In the genomic region with DNA sequence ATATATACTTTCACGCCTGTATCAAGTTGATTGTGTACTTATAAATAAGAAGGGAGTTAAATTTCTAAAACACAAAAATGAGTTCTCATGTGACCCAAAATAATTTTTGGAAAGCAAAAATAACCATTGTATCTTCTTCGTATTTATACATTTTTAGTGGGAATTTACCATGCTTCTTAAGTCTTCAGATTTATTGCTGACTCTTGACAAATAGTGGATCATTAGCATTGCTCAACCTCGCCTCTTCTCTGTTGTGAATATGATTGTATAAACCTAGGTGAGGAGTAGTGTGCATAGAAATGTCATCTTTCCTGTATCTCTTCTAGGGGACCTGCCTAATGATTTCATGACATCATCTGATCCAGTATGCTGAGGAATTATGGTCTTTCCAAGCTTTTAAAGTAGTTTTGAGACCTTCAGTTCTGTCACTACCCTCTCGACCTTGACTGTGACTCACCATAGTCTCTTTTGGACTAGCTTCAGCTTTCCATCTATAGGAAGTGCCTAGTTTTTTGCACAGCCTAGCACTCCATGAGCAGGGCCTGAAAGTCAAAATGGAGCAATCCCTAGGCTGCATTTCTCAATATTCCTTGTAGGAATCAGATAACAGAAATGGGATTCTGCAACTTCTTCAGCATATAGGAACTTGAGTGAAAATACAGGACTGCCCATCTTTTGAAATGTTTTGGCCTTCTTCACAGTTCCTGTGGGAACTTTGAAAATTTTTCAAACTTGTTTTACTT, we compare ENCODE assay signal across 13 cellular contexts.
"Had no signal": no experiment of that assay in that cellular context is flagged by ENCODE, and none has a peak within 500 bp of the region (broad histone marks: within the 10 kb centered on the region; RNA-seq: fewer than 3 reads in every experiment).

No MANE protein-coding gene starts in this region.

- H3K27me3 ChIP-seq: adrenal gland had no signal

- H3K4me1 ChIP-seq: adrenal gland, psoas muscle had no signal

- H3K4me3 ChIP-seq: adrenal gland, psoas muscle, thoracic aorta had no signal

- H3K9me3 ChIP-seq: adrenal gland, psoas muscle, thoracic aorta had no signal

- H3K27ac ChIP-seq: adrenal gland, psoas muscle, thoracic aorta had no signal

- H3K36me3 ChIP-seq: adrenal gland, thoracic aorta had no signal

- ATAC-seq: esophagus mucosa; psoas muscle; sciatic nerve; stimulated activated naive CD8-positive, alpha-beta T cell treated with anti-CD3 and anti-CD28 coated beads, Interleukin-15, amount 100 ng/mL, for 72 hours had no signal

- DNase-seq: activated B cell treated with CpG ODN at 0.5 μM for 24 hours; activated CD4-positive, alpha-beta T cell treated with anti-CD3 and anti-CD28 coated beads, Interleukin-2, amount 10 ng/mL, durations not matched to agents 24 days and 14 days; activated CD8-positive, alpha-beta memory T cell treated with anti-CD3 and anti-CD28 coated beads for 24 hours; activated naive CD4-positive, alpha-beta T cell treated with Interleukin-2 at 50 U/mL for 16 hours; cerebellar nuclear complex; kidney glomerular epithelial cell; psoas muscle; stimulated activated CD4-positive, alpha-beta T cell treated with anti-CD3 and anti-CD28 coated beads, Interleukin-4, amount 100 ng/mL, for 24 hours; stimulated activated naive CD8-positive, alpha-beta T cell treated with anti-CD3 and anti-CD28 coated beads, Interleukin-15, amount 100 ng/mL, for 72 hours had no signal
